In genomic region chr1:145997156-145998023, GRCh38 we compare ENCODE assay signal across 1 cellular context.
TF ChIP-seq lines count a peak whose summit lies in the region.

No MANE protein-coding gene starts in this region.

TF ChIP-seq in K562, 482 proteins besides CTCF, POLR2A, EP300 and RAD21 (continues in another document):
- TF ChIP-seq RNF219 (CRISPR knock-in tag; IDR thresholded peaks at IDR 0.05) (no peak), HCFC1 (IDR thresholded peaks at IDR 0.05; ENCODE audit: low read depth, low read length) (no peak), MTA1 (IDR thresholded peaks at IDR 0.05; ENCODE audit: borderline replicate concordance) (0 out of 2 replicates have a peak, but pooled peaks have one; percentile 66), BRF1 (IDR thresholded peaks at IDR 0.05; ENCODE audit: borderline replicate concordance, extremely low read depth, insufficient read length) (no peak), E2F4 (CRISPR knock-in tag; IDR thresholded peaks at IDR 0.05; ENCODE audit: low read depth) (no peak), FOXK2 (conservative IDR thresholded peaks at IDR 0.05 in 1 of 2, IDR thresholded peaks at IDR 0.05 in 1 of 2; ENCODE audit: low read depth in 2 of 2) (peak; percentile 95 to 98), THAP12 (CRISPR knock-in tag; IDR thresholded peaks at IDR 0.05) (no peak), KLF1 (tag; IDR thresholded peaks at IDR 0.05) (no peak), ATF7 (IDR thresholded peaks at IDR 0.05) (no peak), ZNF507 (tag; conservative IDR thresholded peaks at IDR 0.05) (no peak), MCM7 (IDR thresholded peaks at IDR 0.05) (no peak), ZBTB33 (CRISPR knock-in tag; IDR thresholded peaks at IDR 0.05) (no peak), HDGF (IDR thresholded peaks at IDR 0.05) (0 out of 2 replicates have a peak, but pooled peaks have one; percentile 15), GATAD2A (IDR thresholded peaks at IDR 0.05) (0 out of 2 replicates have a peak, but pooled peaks have one; percentile 21), PATZ1 (CRISPR knock-in tag; IDR thresholded peaks at IDR 0.05; ENCODE audit: borderline replicate concordance) (0 out of 2 replicates have a peak, but pooled peaks have one; percentile 65), ZBTB11 (CRISPR knock-in tag; IDR thresholded peaks at IDR 0.05) (peak in 1 of 3 experiments; percentile 43; a peak in 1 of 6 replicates), NCOR1 (IDR thresholded peaks at IDR 0.05) (0 out of 2 replicates have a peak, but pooled peaks have one; percentile 12), ZNF512 (tag; IDR thresholded peaks at IDR 0.05) (no peak), HINFP (tag; conservative IDR thresholded peaks at IDR 0.05; ENCODE audit: low read depth) (no peak), CXXC5 (CRISPR knock-in tag; IDR thresholded peaks at IDR 0.05) (no peak), SIN3A (IDR thresholded peaks at IDR 0.05; ENCODE audit: borderline replicate concordance in 2 of 2, control insufficient read depth in 1 of 2, low read depth in 2 of 2, low read length in 2 of 2) (0 out of 4 replicates have a peak, but pooled peaks of 1 of the 2 experiments have one; percentile 13), ZNF764 (CRISPR knock-in tag; IDR thresholded peaks at IDR 0.05; ENCODE audit: low read depth) (no peak), CREM (IDR thresholded peaks at IDR 0.05; ENCODE audit: low read depth) (0 out of 2 replicates have a peak, but pooled peaks have one; percentile 35), ZNF395 (CRISPR knock-in tag; IDR thresholded peaks at IDR 0.05) (peak; percentile 51; the same call in 1 of the 2 replicates), SMARCC2 (IDR thresholded peaks at IDR 0.05; ENCODE audit: low read depth) (0 out of 2 replicates have a peak, but pooled peaks have one; percentile 41), FOXA1 (IDR thresholded peaks at IDR 0.05; ENCODE audit: borderline replicate concordance) (no peak), BRD9 (IDR thresholded peaks at IDR 0.05; ENCODE audit: low read depth, partially characterized antibody) (peak; percentile 36), VEZF1 (CRISPR knock-in tag; IDR thresholded peaks at IDR 0.05) (no peak), MEIS2 (IDR thresholded peaks at IDR 0.05; ENCODE audit: partially characterized antibody) (peak; percentile 28), EGR1 (conservative IDR thresholded peaks at IDR 0.05) (0 out of 2 replicates have a peak, but pooled peaks have one; percentile 31), PML (IDR thresholded peaks at IDR 0.05; ENCODE audit: low read length) (peak; percentile 44; the same call in 1 of the 2 replicates), ZBED1 (IDR thresholded peaks at IDR 0.05) (no peak), ZBTB7A (IDR thresholded peaks at IDR 0.05; ENCODE audit: borderline replicate concordance, control insufficient read depth, low read depth, low read length) (peak; percentile 73), POLR2AphosphoS5 (IDR thresholded peaks at IDR 0.05; ENCODE audit: control insufficient read depth, insufficient read depth, low read depth, low read length) (0 out of 2 replicates have a peak, but pooled peaks have one; percentile 38), SOX6 (IDR thresholded peaks at IDR 0.05) (peak; percentile 35), ETV1 (tag; conservative IDR thresholded peaks at IDR 0.05; ENCODE audit: low read depth) (peak; percentile 90), NFIC (IDR thresholded peaks at IDR 0.05) (no peak), ZNF586 (CRISPR knock-in tag; conservative IDR thresholded peaks at IDR 0.05) (no peak), ETV5 (CRISPR knock-in tag; IDR thresholded peaks at IDR 0.05; ENCODE audit: low read depth) (peak; percentile 70), RCOR1 (IDR thresholded peaks at IDR 0.05; ENCODE audit: borderline replicate concordance in 1 of 2, low read depth in 2 of 2, low read length in 2 of 2) (peak in 1 of 2 experiments; percentile 17; a peak in 2 of 4 replicates), NFRKB (IDR thresholded peaks at IDR 0.05; ENCODE audit: low read depth) (peak; percentile 92; the same call in 1 of the 2 replicates), ERF (CRISPR knock-in tag; IDR thresholded peaks at IDR 0.05) (no peak), CBFA2T3 (IDR thresholded peaks at IDR 0.05) (no peak)
